ENCODE assay signal across 8 cellular contexts in the genomic region with DNA sequence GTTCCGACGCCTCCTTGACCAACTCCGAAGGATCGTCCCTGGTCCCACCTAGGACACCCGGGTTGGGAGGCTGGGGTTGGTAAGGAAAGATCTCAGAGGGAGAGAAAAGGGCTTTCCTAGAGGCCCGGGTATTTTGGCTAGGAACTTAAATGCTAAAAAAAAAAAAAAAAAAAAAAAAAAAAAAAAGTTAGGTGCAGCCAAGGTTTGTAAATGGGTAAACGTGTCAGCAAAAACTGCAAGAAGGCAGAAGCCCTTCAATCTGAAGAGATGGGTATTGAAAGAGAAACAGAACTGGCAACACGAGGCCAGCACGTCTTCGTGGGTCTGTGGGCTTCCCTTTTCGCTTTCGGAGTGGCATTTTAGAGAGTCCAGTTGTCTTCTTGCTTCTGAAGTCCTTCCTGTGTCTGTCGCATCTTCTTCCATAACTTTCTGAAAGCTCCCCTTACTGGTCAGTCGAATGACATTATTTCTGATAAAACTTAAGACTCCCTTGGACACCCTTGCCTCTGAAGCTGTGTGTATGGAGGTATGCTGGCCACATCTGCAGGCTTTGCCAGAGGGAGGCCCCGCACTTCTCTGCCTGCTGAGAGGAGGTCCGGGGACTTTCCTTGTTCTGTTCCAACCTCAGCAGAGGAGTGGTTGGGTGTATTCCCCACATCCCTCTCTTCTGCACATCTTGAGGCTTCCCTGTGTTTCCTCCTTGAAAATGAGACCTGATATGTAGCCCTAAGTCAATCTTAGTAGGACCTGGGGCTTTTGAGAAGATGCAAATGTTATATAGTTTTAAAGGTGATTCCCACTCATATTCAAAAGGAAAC. TPM values are rescaled to one million over a fixed set of nuclear protein-coding genes. Genes with fewer than 3 reads are reported as not detected.
DNase-seq lines count a peak whose midpoint lies in the region; ATAC-seq, FAIRE-seq and TF ChIP-seq lines count a peak whose summit lies in the region.

No MANE protein-coding gene starts in this region.

- peaks cover 2% of the 10 kb centered on the region for H3K4me1 Mint-ChIP-seq in astrocyte (ENCODE audit: low read depth, unreplicated experiment)

- H3K27me3 ChIP-seq in GM06990 (replicated peaks; ENCODE audit: control insufficient read depth, insufficient read depth, low read length) (no peaks in the 10 kb centered on the region), astrocyte (ENCODE audit: insufficient read depth, low read length) (peaks cover 26% of the 10 kb centered on the region), left lung (no peaks in the 10 kb centered on the region), stomach (peaks cover 0 to 18% (median 4%) of the 10 kb centered on the region in 3 donors)

- peaks cover 11% of the 10 kb centered on the region for H3K36me3 ChIP-seq in GM06990 (ENCODE audit: control insufficient read depth, insufficient read depth, low read length)
- no peaks in the 10 kb centered on the region for H3K36me3 ChIP-seq in astrocyte (ENCODE audit: insufficient read depth, low read length)
- H3K36me3 ChIP-seq in left lung, result no peaks in the 10 kb centered on the region
- no peaks in the 10 kb centered on the region for H3K36me3 ChIP-seq in stomach

- peak overlapping the region; percentile 91 for H3K4me2 ChIP-seq in astrocyte (ENCODE audit: low read length)

- H3K27ac ChIP-seq in astrocyte (ENCODE audit: low read depth, low read length), result no peak overlapping the region
- H3K27ac ChIP-seq in left lung, result peak overlapping the region; percentile 82 to 94
- H3K27ac ChIP-seq in stomach, result peak overlapping the region; percentile 82 to 94 (median 88)

- H3K79me2 ChIP-seq in astrocyte (ENCODE audit: insufficient read depth, low read length), result no peaks in the 10 kb centered on the region

- intact Hi-C loops in left lung (cut with DNase I) (no loop called here), stomach (cut with DNase I; ENCODE audit: low total_unique reads) (no loop called here)

- H3K4me1 ChIP-seq in astrocyte (ENCODE audit: insufficient read depth, low read length), result no peaks in the 10 kb centered on the region
- H3K4me1 ChIP-seq in left lung, result peaks cover 6 to 76% of the 10 kb centered on the region in 2 donors
- peaks cover 31 to 67% (median 50%) of the 10 kb centered on the region in 4 donors for H3K4me1 ChIP-seq in stomach

- WGBS in stomach, 5 donors, result 25 to 34% (median 32%) methylated on average over 16 of the region's 16 CpGs

- H3K9me3 ChIP-seq in astrocyte (ENCODE audit: insufficient read depth, low read depth, low read length) (no peaks in the 10 kb centered on the region), left lung (no peaks in the 10 kb centered on the region), stomach (no peaks in the 10 kb centered on the region)

- TF ChIP-seq EP300 in stomach (IDR thresholded peaks at IDR 0.05), result no peak

- no peaks in the 10 kb centered on the region for H4K20me1 ChIP-seq in astrocyte (ENCODE audit: insufficient read depth, low read length)

- no peak for DNase-seq in GM06990 (ENCODE audit: extremely low read depth, insufficient read length)
- DNase-seq in Jurkat, Clone E6-1 (ENCODE audit: low read depth, low spot score), result no peak
- no peak for DNase-seq in astrocyte (ENCODE audit: low read depth)
- DNase-seq in left lung, result no peak
- DNase-seq in stomach, result no peak
- DNase-seq in NK-92 (lab: John Stamatoyannopoulos, UW; ENCODE audit: unreplicated experiment), result no peak
- no peak for DNase-seq in DMS153 treated with DMSO at 0.1 percent for 48 hours (lab: John Stamatoyannopoulos, UW; ENCODE audit: unreplicated experiment)
- no peak for DNase-seq in SW480 (ENCODE audit: low spot score)

- H2AFZ ChIP-seq in astrocyte (ENCODE audit: low read depth, low read length), result peak overlapping the region; percentile 83

- peak overlapping the region; percentile 58 for H3K27ac Mint-ChIP-seq in astrocyte (ENCODE audit: unreplicated experiment)

- peak overlapping the region; percentile 95 for H3K4me3 ChIP-seq in GM06990 (replicated peaks; ENCODE audit: low read depth, low read length)
- H3K4me3 ChIP-seq in Jurkat, Clone E6-1 (ENCODE audit: low read length), result peak overlapping the region; percentile 95
- peak overlapping the region; percentile 60 for H3K4me3 ChIP-seq in astrocyte (ENCODE audit: insufficient read depth, low read depth, low read length)
- H3K4me3 ChIP-seq in left lung, result peak overlapping the region; percentile 46 to 69
- H3K4me3 ChIP-seq in stomach, result peak overlapping the region; percentile 51 to 72 (median 64)

- H3K9me3 Mint-ChIP-seq in astrocyte (ENCODE audit: unreplicated experiment), result peaks cover 3% of the 10 kb centered on the region

- H3K9ac ChIP-seq in astrocyte (ENCODE audit: low read length), result peak overlapping the region; percentile 46

- peaks cover 40% of the 10 kb centered on the region for H3K27me3 Mint-ChIP-seq in astrocyte (ENCODE audit: low read depth, unreplicated experiment)

- no peak for FAIRE-seq in astrocyte (lab: Jason Lieb, UNC)

- no peaks in the 10 kb centered on the region for H3K36me3 Mint-ChIP-seq in astrocyte (ENCODE audit: low read depth, unreplicated experiment)

- peak overlapping the region; percentile 84 for H3K4me3 Mint-ChIP-seq in astrocyte (ENCODE audit: unreplicated experiment)

- ATAC-seq in left lung, result peak; percentile 19

- TF ChIP-seq POLR2A in stomach (IDR thresholded peaks at IDR 0.05), result no peak

- TF ChIP-seq CTCF in GM06990 (IDR thresholded peaks at IDR 0.05; ENCODE audit: insufficient read depth, low read length, poor library complexity, severe bottlenecking) (no peak), astrocyte (IDR thresholded peaks at IDR 0.05; ENCODE audit: insufficient read depth, low read depth, low read length) (no peak), left lung (IDR thresholded peaks at IDR 0.05) (no peak), stomach (IDR thresholded peaks at IDR 0.05) (no peak)

RNA-seq across cellular contexts. Expression of a gene that starts 0.7 kb away (rescaled TPM):
- polyA plus RNA-seq in Jurkat, Clone E6-1 (2012; ENCODE audit: insufficient read depth, insufficient read length), result 86.3 TPM
- total RNA-seq in astrocyte, result 0.58 and 0.98 TPM in 2 replicates
- total RNA-seq in left lung, result 10 to 100 TPM; 12.2 to 21.5 TPM
- total RNA-seq in stomach, result 10 to 100 TPM in 4 of 5 donors, 1 to 10 TPM in 1; 8.2 to 29.0 (median 16.2) TPM
- polyA plus RNA-seq in stomach, result 10 to 100 TPM in 2 of 3 donors, 1 to 10 TPM in 1; 6.0 to 43.7 (median 23.2) TPM
